11 cellular contexts compared by ENCODE assay signal in the genomic region with DNA sequence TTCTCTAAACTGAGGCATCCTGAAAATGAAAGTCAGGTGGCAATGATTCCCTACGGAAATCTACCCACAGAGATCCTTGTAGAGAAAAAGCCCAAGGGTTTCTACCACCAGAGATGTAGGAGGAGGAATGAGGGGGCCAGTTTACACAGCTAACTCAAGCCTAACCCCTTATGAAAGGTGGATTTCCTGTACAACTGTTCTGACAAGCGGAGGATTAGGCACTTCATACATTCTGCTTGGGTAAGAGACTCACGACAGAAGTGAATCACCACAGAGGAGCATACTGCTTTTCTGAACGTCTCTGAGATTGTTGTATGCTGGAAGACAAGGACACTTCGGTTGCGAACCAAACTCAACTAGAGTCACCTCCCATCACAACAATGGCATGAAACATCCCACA.
DNase-seq lines count a peak whose midpoint lies in the region; ATAC-seq and TF ChIP-seq lines count a peak whose summit lies in the region.
"Had no signal": no experiment of that assay in that cellular context is flagged by ENCODE, and none has a peak within 500 bp of the region (broad histone marks: within the 10 kb centered on the region; RNA-seq: fewer than 3 reads in every experiment).

No MANE protein-coding gene starts in this region.

- no peaks in the 10 kb centered on the region for H3K4me1 ChIP-seq in DND-41 (ENCODE audit: insufficient read depth, low read length)
- H3K4me1 ChIP-seq in HEK293 (ENCODE audit: control insufficient read depth, insufficient read depth, low read length): no peaks in the 10 kb centered on the region

- in situ Hi-C loops in KBM-7 (cut with MboI; ENCODE audit: low pct_unique_long_range_greater_than_20kb, low sequenced_read_pairs): loop anchor here (25.0 kb wide), 1 partner anchor 169 kb away; the partner anchor contains the start of gene HIC1

- TF ChIP-seq CTCF in DND-41 (IDR thresholded peaks at IDR 0.05; ENCODE audit: borderline replicate concordance, extremely low read depth, low read length, poor library complexity, severe bottlenecking): no peak
- no peak for TF ChIP-seq CTCF in HEK293 (tag by site-specific recombination; IDR thresholded peaks at IDR 0.05)

- H3K9ac ChIP-seq in DND-41 (ENCODE audit: low read depth, low read length): no peak overlapping the region

- CTCF ChIA-PET in HEK293 (lab: Yijun Ruan, JAX): interaction anchor here (0.6 to 3.7 kb wide), 13 partner anchors 11 to 176 kb away, joined by 3 to 19 read pairs (median 4); partner anchors contain the start of gene HIC1

- H3K36me3 ChIP-seq in DND-41 (ENCODE audit: insufficient read depth, low read length): peaks cover 63% of the 10 kb centered on the region
- peaks cover 6 to 35% of the 10 kb centered on the region in 2 experiments; a peak in 2 of 3 replicates for H3K36me3 ChIP-seq in HEK293 (ENCODE audit: control insufficient read depth in 2 of 2, insufficient read depth in 1 of 2, low read length in 2 of 2)

- no peak overlapping the region for H3K4me2 ChIP-seq in DND-41 (ENCODE audit: insufficient read depth, low read length)

- POLR2A ChIA-PET in HEK293 (lab: Yijun Ruan, JAX): no interaction called here

- no peaks in the 10 kb centered on the region; the same call in 1 of the 2 replicates for H3K79me2 ChIP-seq in DND-41 (ENCODE audit: insufficient read depth, low read length)

- H3K4me3 ChIP-seq in DND-41 (ENCODE audit: low read depth in 1 of 2, low read length in 2 of 2) (no peak overlapping the region), HEK293 (ENCODE audit: low read depth, low read length) (no peak overlapping the region)
- H3K4me3 ChIP-seq: SJSA1 had no signal

- ATAC-seq in DND-41 (ENCODE audit: insufficient read depth, low read depth): no peak
- peak; percentile 73 for ATAC-seq in esophagus mucosa
- ATAC-seq in sciatic nerve: peak; percentile 24

- intact Hi-C loops in sciatic nerve (cut with DNase I): no loop called here

- H4K20me1 ChIP-seq in DND-41 (ENCODE audit: insufficient read depth, low read length): peaks cover 17% of the 10 kb centered on the region

- no peak for DNase-seq in DND-41
- no peak for DNase-seq in sciatic nerve (ENCODE audit: low spot score)
- DNase-seq in NCI-H748 (lab: John Stamatoyannopoulos, UW; ENCODE audit: unreplicated experiment): no peak
- no peak for DNase-seq in KBM-7
- DNase-seq in SK-N-DZ (ENCODE audit: low spot score): no peak
- DNase-seq: CD4-positive, CD25-positive, alpha-beta regulatory T cell; NCI-H2081 treated with DMSO at 0.1 percent for 48 hours; WERI-Rb-1 had no signal

- H3K9me3 ChIP-seq in DND-41 (ENCODE audit: insufficient read depth, low read length, severe bottlenecking): no peaks in the 10 kb centered on the region
- no peaks in the 10 kb centered on the region for H3K9me3 ChIP-seq in HEK293 (ENCODE audit: control insufficient read depth, insufficient read depth, low read depth, low read length)
- H3K9me3 ChIP-seq: SJSA1 had no signal

- H3K27ac ChIP-seq in DND-41 (ENCODE audit: low read length) (0 out of 2 replicates have a peak overlapping the region, but pooled peaks have one; percentile 19), HEK293 (ENCODE audit: extremely low read depth, low read depth, low read length) (no peak overlapping the region)
- H3K27ac ChIP-seq: SJSA1, WERI-Rb-1 had no signal

- no peak overlapping the region for H2AFZ ChIP-seq in DND-41 (ENCODE audit: low read depth, low read length)

- no peaks in the 10 kb centered on the region for H3K27me3 ChIP-seq in DND-41 (ENCODE audit: insufficient read depth, low read length, poor library complexity)
- H3K27me3 ChIP-seq: SJSA1 had no signal

TF ChIP-seq in HEK293, 187 proteins besides CTCF, POLR2A, EP300 and RAD21:
- TF ChIP-seq EGR2 (tag by site-specific recombination; IDR thresholded peaks at IDR 0.05; ENCODE audit: low read depth) (peak; percentile 61), ZFHX2 (tag by site-specific recombination; conservative IDR thresholded peaks at IDR 0.05) (peak; percentile 35; the same call in 1 of the 2 replicates), ZEB2 (tag by site-specific recombination; IDR thresholded peaks at IDR 0.05) (no peak), MZF1 (tag by site-specific recombination; IDR thresholded peaks at IDR 0.05; ENCODE audit: borderline replicate concordance) (no peak)
TF ChIP-seq in HEK293: peak in this region for 2.
